In the genomic region with DNA sequence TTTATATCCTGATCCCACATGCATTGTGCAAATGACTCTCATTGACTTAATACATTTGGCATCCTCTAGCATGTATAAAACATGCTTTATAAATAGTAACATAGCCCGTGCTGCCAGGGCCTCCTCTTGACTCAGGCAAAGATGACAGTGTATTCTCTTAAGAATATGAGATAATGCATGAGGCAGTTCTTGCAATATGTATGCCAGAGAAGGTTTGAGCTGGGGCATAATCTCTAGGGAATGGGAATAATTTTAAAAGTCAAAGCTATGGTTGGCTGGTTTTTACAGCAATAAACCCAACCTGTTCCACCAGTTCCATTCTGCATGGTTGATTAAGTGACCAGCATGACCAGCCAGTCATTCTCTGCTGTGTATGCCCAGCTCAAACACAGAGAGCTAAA, we compare ENCODE assay signal across 11 cellular contexts.
DNase-seq lines count a peak whose midpoint lies in the region; ATAC-seq and TF ChIP-seq lines count a peak whose summit lies in the region.
"Had no signal": no experiment of that assay in that cellular context is flagged by ENCODE, and none has a peak within 500 bp of the region (broad histone marks: within the 10 kb centered on the region; RNA-seq: fewer than 3 reads in every experiment).

No MANE protein-coding gene starts in this region.

- H3K4me3 Mint-ChIP-seq in glutamatergic neuron (ENCODE audit: unreplicated experiment): peak overlapping the region; percentile 3

- H3K4me1 Mint-ChIP-seq in glutamatergic neuron (ENCODE audit: low read depth, unreplicated experiment): peaks cover 32% of the 10 kb centered on the region

- ATAC-seq in Right ventricle myocardium superior (ENCODE audit: poor library complexity) (peak; percentile 88), GM19452 (IDR thresholded peaks at IDR 0.05; ENCODE audit: unreplicated experiment) (no peak)

- no peaks in the 10 kb centered on the region for H3K36me3 Mint-ChIP-seq in glutamatergic neuron (ENCODE audit: unreplicated experiment)

- H3K27me3 Mint-ChIP-seq in glutamatergic neuron (ENCODE audit: unreplicated experiment): no peaks in the 10 kb centered on the region

- peak overlapping the region; percentile 35 for H3K27ac Mint-ChIP-seq in glutamatergic neuron (ENCODE audit: unreplicated experiment)

- DNase-seq in Right ventricle myocardium superior (no peak), cardiac septum (ENCODE audit: low spot score) (no peak), RPMI7951 (ENCODE audit: low read depth) (peak; percentile 41), glutamatergic neuron (no peak), SKM-1 treated with dmso at 0.1 percent for 144 hours (lab: John Stamatoyannopoulos, UW; ENCODE audit: unreplicated experiment) (no peak), GDM1 (lab: John Stamatoyannopoulos, UW) (no peak), NCI-H2227 treated with DMSO at 0.1 percent for 48 hours (lab: John Stamatoyannopoulos, UW) (no peak)
- DNase-seq: cortex of kidney; stimulated activated CD4-positive, alpha-beta T cell treated with anti-CD3 and anti-CD28 coated beads, Interleukin-2, amount 100 ng/mL, for 24 hours; upper lobe of left lung had no signal

- intact Hi-C loops in Right ventricle myocardium superior (cut with DNase I): no loop called here
- intact Hi-C loops in cardiac septum (cut with DNase I): no loop called here

- no peaks in the 10 kb centered on the region for H3K9me3 Mint-ChIP-seq in glutamatergic neuron (ENCODE audit: unreplicated experiment)

- no peak for TF ChIP-seq CTCF in glutamatergic neuron (IDR thresholded peaks at IDR 0.05; ENCODE audit: partially characterized antibody, unreplicated experiment)
